ENCODE assay signal across 15 cellular contexts in the genomic region with DNA sequence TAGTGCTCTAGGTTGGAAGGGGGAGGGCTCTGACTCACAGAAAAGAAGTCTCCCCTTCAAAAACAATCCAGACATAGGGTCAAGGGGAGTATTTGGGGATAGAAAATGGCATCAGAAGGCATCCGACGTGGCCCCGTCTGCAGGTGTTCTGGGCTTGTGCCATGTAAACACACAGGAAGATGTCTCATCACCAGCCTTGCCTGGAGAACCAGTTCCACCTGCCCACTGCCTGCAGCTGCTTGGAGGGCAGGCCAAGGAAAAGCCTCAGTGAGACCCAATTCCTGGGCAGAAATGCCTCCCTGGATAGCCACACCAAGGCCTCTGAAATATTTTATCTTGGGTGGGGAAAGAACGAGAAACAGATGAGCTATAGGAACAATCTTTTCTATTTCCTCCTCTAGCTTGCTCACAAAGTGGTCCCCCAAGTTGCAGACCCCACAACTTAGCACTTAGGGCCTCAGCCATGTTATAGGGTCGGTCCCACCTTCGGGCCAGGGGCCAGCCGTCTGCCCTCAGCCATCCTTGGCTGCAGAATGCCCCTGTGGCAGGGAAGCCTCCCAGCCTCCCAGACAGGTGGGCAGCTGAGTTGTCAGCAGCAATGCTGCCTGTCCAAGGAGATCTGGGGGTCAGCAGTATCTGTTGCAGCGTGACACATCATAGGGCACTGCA. TPM values are rescaled to one million over a fixed set of nuclear protein-coding genes. Genes with fewer than 3 reads are reported as not detected.
DNase-seq lines count a peak whose midpoint lies in the region; ATAC-seq lines count a peak whose summit lies in the region.
"Had no signal": no experiment of that assay in that cellular context is flagged by ENCODE, and none has a peak within 500 bp of the region (broad histone marks: within the 10 kb centered on the region; RNA-seq: fewer than 3 reads in every experiment).

No MANE protein-coding gene starts in this region.

- peak; percentile 16 for DNase-seq in A172 (ENCODE audit: low spot score)
- peak; percentile 89 for DNase-seq in HT-29 (ENCODE audit: low spot score)
- peak; percentile 47 to 94 for DNase-seq in T47D (ENCODE audit: low read depth in 1 of 2, low spot score in 1 of 2)
- peak; percentile 69 for DNase-seq in myocyte (ENCODE audit: low read depth)
- no peak for DNase-seq in OCI-M2 (lab: John Stamatoyannopoulos, UW; ENCODE audit: unreplicated experiment)
- DNase-seq in NCI-H82 (lab: John Stamatoyannopoulos, UW), result no peak
- no peak for DNase-seq in SKM-1 (lab: John Stamatoyannopoulos, UW; ENCODE audit: unreplicated experiment)
- DNase-seq in stimulated activated naive CD8-positive, alpha-beta T cell treated with anti-CD3 and anti-CD28 coated beads, Interleukin-15, amount 100 ng/mL, for 72 hours, result no peak
- DNase-seq: activated CD4-positive, alpha-beta T cell treated with anti-CD3 and anti-CD28 coated beads, Interleukin-2, amount 50 U/mL, for 1 hour; activated T-cell treated with anti-CD3 and anti-CD28 coated beads, Interleukin-2, amount 50 U/mL, for 4 hours; DMS153; dorsolateral prefrontal cortex; NCI-H1105; NCI-H226; nucleus accumbens had no signal

- ATAC-seq in stimulated activated naive CD8-positive, alpha-beta T cell treated with anti-CD3 and anti-CD28 coated beads, Interleukin-15, amount 100 ng/mL, for 72 hours, result no peak
- ATAC-seq: activated T-cell treated with anti-CD3 and anti-CD28 coated beads, Interleukin-2, amount 50 U/mL, for 4 hours had no signal

- H3K9me3 Mint-ChIP-seq in stimulated activated naive CD8-positive, alpha-beta T cell treated with anti-CD3 and anti-CD28 coated beads, Interleukin-15, amount 100 ng/mL, for 72 hours, result no peaks in the 10 kb centered on the region
- H3K9me3 Mint-ChIP-seq: activated T-cell treated with anti-CD3 and anti-CD28 coated beads, Interleukin-2, amount 50 U/mL, for 4 hours had no signal

- peaks cover 49% of the 10 kb centered on the region for H3K4me1 Mint-ChIP-seq in stimulated activated naive CD8-positive, alpha-beta T cell treated with anti-CD3 and anti-CD28 coated beads, Interleukin-15, amount 100 ng/mL, for 72 hours

- no peak overlapping the region for H3K4me3 Mint-ChIP-seq in stimulated activated naive CD8-positive, alpha-beta T cell treated with anti-CD3 and anti-CD28 coated beads, Interleukin-15, amount 100 ng/mL, for 72 hours
- H3K4me3 Mint-ChIP-seq: activated T-cell treated with anti-CD3 and anti-CD28 coated beads, Interleukin-2, amount 50 U/mL, for 4 hours had no signal

- H3K27ac Mint-ChIP-seq in stimulated activated naive CD8-positive, alpha-beta T cell treated with anti-CD3 and anti-CD28 coated beads, Interleukin-15, amount 100 ng/mL, for 72 hours, result no peak overlapping the region

- H3K27me3 Mint-ChIP-seq in stimulated activated naive CD8-positive, alpha-beta T cell treated with anti-CD3 and anti-CD28 coated beads, Interleukin-15, amount 100 ng/mL, for 72 hours, result peaks cover 7% of the 10 kb centered on the region

- in situ Hi-C loops in T47D (cut with HindIII; ENCODE audit: low pct_unique_long_range_greater_than_20kb, low sequenced_read_pairs), result no loop called here

RNA-seq across cellular contexts. Expression of a gene that starts 54.3 kb away (rescaled TPM):
- not detected in 2 replicates for total RNA-seq in A172 (2014; rRNA removed; shearing (Covaris generic))
- 0.70 and 2.6 TPM in 2 replicates for total RNA-seq in HT-29 (2014; rRNA removed; shearing (Covaris generic))
- 1.3 and 2.4 TPM in 2 replicates for total RNA-seq in myocyte
- polyA plus RNA-seq in myocyte (2012), result 0.74 TPM

Comparison
In these comparisons a context has a peak if more than half of its experiments do, and no peak if none do; other contexts are left out.
1. DNase-seq: peak in A172 (single experiment), HT-29 (single experiment), T47D (2 of 2) and myocyte (single experiment); none in OCI-M2 (single experiment), NCI-H82 (single experiment), SKM-1 (single experiment) and stimulated activated naive CD8-positive, alpha-beta T cell treated with anti-CD3 and anti-CD28 coated beads, Interleukin-15, amount 100 ng/mL, for 72 hours (0 of 2).